Comparison of ENCODE assay signal across 15 cellular contexts in the genomic region with DNA sequence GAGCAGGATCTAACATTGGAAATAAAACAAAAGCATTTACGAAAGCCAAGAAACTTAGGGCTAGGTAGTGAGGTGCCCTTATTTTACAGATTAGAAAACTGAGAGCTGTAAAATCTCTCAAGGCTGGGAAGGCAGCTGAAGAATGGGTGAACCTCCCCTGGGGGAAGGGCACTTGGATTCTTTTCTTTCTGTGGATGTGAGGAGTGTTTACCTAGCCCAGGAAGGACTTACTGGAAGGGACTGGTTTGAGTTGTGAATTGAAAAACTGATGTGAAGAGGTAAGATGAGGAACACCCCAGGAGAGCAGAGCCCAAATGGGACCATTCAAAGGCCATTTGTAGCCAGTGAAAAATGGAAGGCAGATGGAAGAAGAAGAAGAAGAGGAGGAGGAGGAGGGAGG.
DNase-seq lines count a peak whose midpoint lies in the region; ATAC-seq and TF ChIP-seq lines count a peak whose summit lies in the region.
"Had no signal": no experiment of that assay in that cellular context is flagged by ENCODE, and none has a peak within 500 bp of the region (broad histone marks: within the 10 kb centered on the region; RNA-seq: fewer than 3 reads in every experiment).

No MANE protein-coding gene starts in this region.

- no peaks in the 10 kb centered on the region for H3K36me3 Mint-ChIP-seq in GM23338 (ENCODE audit: low read depth)
- H3K36me3 Mint-ChIP-seq in WTC11 = peaks cover 6% of the 10 kb centered on the region; the same call in 1 of the 2 replicates
- H3K36me3 Mint-ChIP-seq: CD4-positive, CD25-positive, alpha-beta regulatory T cell had no signal

- peak overlapping the region; percentile 24; the same call in 1 of the 2 replicates for H2AFZ ChIP-seq in GM23338
- H2AFZ ChIP-seq: GM23248 had no signal

- DNase-seq in NCI-H2029 (lab: John Stamatoyannopoulos, UW) = peak; percentile 19
- no peak for DNase-seq in NCI-H2029 treated with DMSO at 0.1 percent for 48 hours (lab: John Stamatoyannopoulos, UW)
- DNase-seq in GM23338 (ENCODE audit: low spot score) = no peak
- DNase-seq in WTC11 (ENCODE audit: low spot score) = no peak
- peak; percentile 12 for DNase-seq in renal cortical epithelial cell (ENCODE audit: low read depth)
- no peak for DNase-seq in medulla oblongata (ENCODE audit: extremely low spot score)
- DNase-seq: 8988T; ACHN; CD4-positive, CD25-positive, alpha-beta regulatory T cell; DMS79; H7 had no signal

- TF ChIP-seq CTCF in GM23338 (conservative IDR thresholded peaks at IDR 0.05; ENCODE audit: low read depth in 2 of 2) (no peak), WTC11 (IDR thresholded peaks at IDR 0.05) (no peak)

- H3K4me2 ChIP-seq in GM23338 = no peak overlapping the region
- H3K4me2 ChIP-seq: BLaER1 treated with 17β-estradiol and CSF1 and Interleukin-3, amounts not matched to agents 10 nM and 100 nM had no signal

- no peak overlapping the region for H3K4me3 ChIP-seq in GM23338
- H3K4me3 ChIP-seq: BLaER1 treated with 17β-estradiol and CSF1 and Interleukin-3, amounts not matched to agents 10 nM and 100 nM; GM12878; GM23248 had no signal

- H3K79me2 ChIP-seq in GM23338 (replicated peaks; ENCODE audit: insufficient read depth) = no peaks in the 10 kb centered on the region

- POLR2A ChIA-PET in WTC11 (lab: Charles Lee) = no interaction called here

- no peaks in the 10 kb centered on the region for H4K20me1 ChIP-seq in GM23338 (replicated peaks; ENCODE audit: insufficient read depth)
- H4K20me1 ChIP-seq: BLaER1 treated with 17β-estradiol and CSF1 and Interleukin-3, amounts not matched to agents 10 nM and 100 nM had no signal

- H3K4me3 Mint-ChIP-seq in GM23338 (no peak overlapping the region), WTC11 (no peak overlapping the region)
- H3K4me3 Mint-ChIP-seq: CD4-positive, CD25-positive, alpha-beta regulatory T cell had no signal

- H3K9me3 Mint-ChIP-seq in GM23338 (peaks cover 4% of the 10 kb centered on the region; the same call in 1 of the 3 replicates), WTC11 (peaks cover 14% of the 10 kb centered on the region)

- 0 out of 2 replicates have a peak, but pooled peaks cover 6% of the 10 kb centered on the region for H3K36me3 ChIP-seq in GM23338 (ENCODE audit: insufficient read depth)
- H3K36me3 ChIP-seq: BLaER1 treated with 17β-estradiol and CSF1 and Interleukin-3, amounts not matched to agents 10 nM and 100 nM had no signal

- no peak overlapping the region for H3K27ac ChIP-seq in GM23338 (ENCODE audit: low read depth)
- H3K27ac ChIP-seq: BLaER1 treated with 17β-estradiol and CSF1 and Interleukin-3, amounts not matched to agents 10 nM and 100 nM; GM23248 had no signal

- ATAC-seq in GM23338 = no peak
- no peak; the same call in 1 of the 2 replicates for ATAC-seq in WTC11
- no peak for ATAC-seq in GM18907 (IDR thresholded peaks at IDR 0.05; ENCODE audit: unreplicated experiment)
- ATAC-seq: GM12878 had no signal

- peaks cover 2% of the 10 kb centered on the region for H3K27me3 Mint-ChIP-seq in GM23338 (ENCODE audit: insufficient read depth, low read depth, poor library complexity)
- no peaks in the 10 kb centered on the region for H3K27me3 Mint-ChIP-seq in WTC11 (ENCODE audit: low read depth)

- H3K4me1 Mint-ChIP-seq in GM23338 = peaks cover 9% of the 10 kb centered on the region
- H3K4me1 Mint-ChIP-seq in WTC11 = peaks cover 10% of the 10 kb centered on the region
- H3K4me1 Mint-ChIP-seq: CD4-positive, CD25-positive, alpha-beta regulatory T cell had no signal

- H3K27ac Mint-ChIP-seq in GM23338 (no peak overlapping the region), WTC11 (0 out of 2 replicates have a peak overlapping the region, but pooled peaks have one; percentile 21)

- CTCF ChIA-PET in WTC11 (lab: Charles Lee) = interaction anchor here (1.7 kb wide), 1 partner anchor 137 kb away, joined by 5 read pairs; no protein-coding TSS in a partner anchor

- H3K27me3 ChIP-seq in GM23338 (ENCODE audit: insufficient read depth) = no peaks in the 10 kb centered on the region

- H3K4me1 ChIP-seq in GM23338 (ENCODE audit: insufficient read depth) = no peaks in the 10 kb centered on the region

- no peaks in the 10 kb centered on the region for H3F3A ChIP-seq in GM23338 (replicated peaks; ENCODE audit: low read depth)

- 0 out of 2 replicates have a peak, but pooled peaks cover 5% of the 10 kb centered on the region for H3K9me2 ChIP-seq in GM23338 (ENCODE audit: insufficient read depth)

TF ChIP-seq in GM23338, 12 proteins besides CTCF, POLR2A, EP300 and RAD21 (continues in another document):
- TF ChIP-seq CREB1 (CRISPR knock-in tag; IDR thresholded peaks at IDR 0.05; ENCODE audit: low read depth) (no peak), ZNF114 (CRISPR knock-in tag; IDR thresholded peaks at IDR 0.05) (no peak), STAT1 (IDR thresholded peaks at IDR 0.05; ENCODE audit: unreplicated experiment) (no peak), POLR2AphosphoS5 (IDR thresholded peaks at IDR 0.05; ENCODE audit: low read depth) (no peak), ZNF331 (CRISPR knock-in tag; IDR thresholded peaks at IDR 0.05; ENCODE audit: low read depth) (no peak)
- TF ChIP-seq, protein P1, sequence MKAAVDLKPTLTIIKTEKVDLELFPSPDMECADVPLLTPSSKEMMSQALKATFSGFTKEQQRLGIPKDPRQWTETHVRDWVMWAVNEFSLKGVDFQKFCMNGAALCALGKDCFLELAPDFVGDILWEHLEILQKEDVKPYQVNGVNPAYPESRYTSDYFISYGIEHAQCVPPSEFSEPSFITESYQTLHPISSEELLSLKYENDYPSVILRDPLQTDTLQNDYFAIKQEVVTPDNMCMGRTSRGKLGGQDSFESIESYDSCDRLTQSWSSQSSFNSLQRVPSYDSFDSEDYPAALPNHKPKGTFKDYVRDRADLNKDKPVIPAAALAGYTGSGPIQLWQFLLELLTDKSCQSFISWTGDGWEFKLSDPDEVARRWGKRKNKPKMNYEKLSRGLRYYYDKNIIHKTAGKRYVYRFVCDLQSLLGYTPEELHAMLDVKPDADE (IDR thresholded peaks at IDR 0.05) = no peak

TF ChIP-seq in WTC11, 78 proteins besides CTCF, POLR2A, EP300 and RAD21:
- no peak for TF ChIP-seq SMAD3 (CRISPR knock-in tag; IDR thresholded peaks at IDR 0.05; ENCODE audit: borderline replicate concordance)
- TF ChIP-seq, protein P2, sequence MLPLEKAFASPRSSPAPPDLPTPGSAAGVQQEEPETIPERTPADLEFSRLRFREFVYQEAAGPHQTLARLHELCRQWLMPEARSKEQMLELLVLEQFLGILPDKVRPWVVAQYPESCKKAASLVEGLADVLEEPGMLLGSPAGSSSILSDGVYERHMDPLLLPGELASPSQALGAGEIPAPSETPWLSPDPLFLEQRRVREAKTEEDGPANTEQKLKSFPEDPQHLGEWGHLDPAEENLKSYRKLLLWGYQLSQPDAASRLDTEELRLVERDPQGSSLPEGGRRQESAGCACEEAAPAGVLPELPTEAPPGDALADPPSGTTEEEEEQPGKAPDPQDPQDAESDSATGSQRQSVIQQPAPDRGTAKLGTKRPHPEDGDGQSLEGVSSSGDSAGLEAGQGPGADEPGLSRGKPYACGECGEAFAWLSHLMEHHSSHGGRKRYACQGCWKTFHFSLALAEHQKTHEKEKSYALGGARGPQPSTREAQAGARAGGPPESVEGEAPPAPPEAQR (CRISPR knock-in tag; IDR thresholded peaks at IDR 0.05) = no peak
- TF ChIP-seq ZNF263 (CRISPR knock-in tag; IDR thresholded peaks at IDR 0.05; ENCODE audit: low read depth) = no peak
- TF ChIP-seq EMX1 (CRISPR knock-in tag; IDR thresholded peaks at IDR 0.05) = no peak
TF ChIP-seq in WTC11: peak in this region for 0.

Comparison
In these comparisons a context has a peak if more than half of its experiments do, and no peak if none do; other contexts are left out.
1. DNase-seq: peak in NCI-H2029 (single experiment) and renal cortical epithelial cell (single experiment); none in NCI-H2029 treated with DMSO at 0.1 percent for 48 hours (single experiment), GM23338 (single experiment), WTC11 (single experiment) and medulla oblongata (single experiment).